In genomic region chr2:9965119-9965822, GRCh38 we compare ENCODE assay signal across 21 cellular contexts. TPM values are rescaled to one million over a fixed set of nuclear protein-coding genes. Genes with fewer than 3 reads are reported as not detected.
DNase-seq lines count a peak whose midpoint lies in the region; ATAC-seq and TF ChIP-seq lines count a peak whose summit lies in the region.
"Had no signal": no experiment of that assay in that cellular context is flagged by ENCODE, and none has a peak within 500 bp of the region (broad histone marks: within the 10 kb centered on the region; RNA-seq: fewer than 3 reads in every experiment).

No MANE protein-coding gene starts in this region.

- H3K4me1 Mint-ChIP-seq in activated naive CD4-positive, alpha-beta T cell treated with anti-CD3 and anti-CD28 coated beads, Interleukin-2, amount 50 U/mL, for 24 hours: peaks cover 14% of the 10 kb centered on the region
- H3K4me1 Mint-ChIP-seq in activated T-helper 17 cell treated with anti-CD3 and anti-CD28 coated beads, Interleukin-2, amount 50 U/mL, for 72 hours: peaks cover 18% of the 10 kb centered on the region

- H3K4me3 ChIP-seq in Loucy (ENCODE audit: low read length, poor library complexity, severe bottlenecking): peak overlapping the region; percentile 10
- H3K4me3 ChIP-seq: psoas muscle, thyroid gland had no signal

- no peaks in the 10 kb centered on the region for H3K36me3 Mint-ChIP-seq in activated naive CD4-positive, alpha-beta T cell treated with anti-CD3 and anti-CD28 coated beads, Interleukin-2, amount 50 U/mL, for 24 hours
- no peaks in the 10 kb centered on the region for H3K36me3 Mint-ChIP-seq in activated T-helper 17 cell treated with anti-CD3 and anti-CD28 coated beads, Interleukin-2, amount 50 U/mL, for 72 hours (ENCODE audit: low read depth)

- peaks cover 1% of the 10 kb centered on the region for H3K27me3 Mint-ChIP-seq in activated naive CD4-positive, alpha-beta T cell treated with anti-CD3 and anti-CD28 coated beads, Interleukin-2, amount 50 U/mL, for 24 hours
- no peaks in the 10 kb centered on the region for H3K27me3 Mint-ChIP-seq in activated T-helper 17 cell treated with anti-CD3 and anti-CD28 coated beads, Interleukin-2, amount 50 U/mL, for 72 hours

- H3K36me3 ChIP-seq in Loucy (ENCODE audit: insufficient read depth, low read length): peaks cover 14% of the 10 kb centered on the region; the same call in 1 of the 2 replicates
- H3K36me3 ChIP-seq: BE2C had no signal

- H3K4me3 Mint-ChIP-seq in activated naive CD4-positive, alpha-beta T cell treated with anti-CD3 and anti-CD28 coated beads, Interleukin-2, amount 50 U/mL, for 24 hours: peak overlapping the region; percentile 59
- H3K4me3 Mint-ChIP-seq in activated T-helper 17 cell treated with anti-CD3 and anti-CD28 coated beads, Interleukin-2, amount 50 U/mL, for 72 hours: peak overlapping the region; percentile 75
- H3K4me3 Mint-ChIP-seq: brain had no signal

- H3K9ac ChIP-seq in Loucy (ENCODE audit: low read depth, low read length, poor library complexity, severe bottlenecking): peak overlapping the region; percentile 63

- peak overlapping the region; percentile 56 for H3K4me2 ChIP-seq in Loucy (ENCODE audit: low read depth, low read length, poor library complexity, severe bottlenecking)

- no peaks in the 10 kb centered on the region for H3K9me2 ChIP-seq in Loucy (replicated peaks; ENCODE audit: low read depth, low read length)

- intact Hi-C loops in sciatic nerve (cut with DNase I): no loop called here

- H3K79me2 ChIP-seq in Loucy (ENCODE audit: insufficient read depth, low read length): no peaks in the 10 kb centered on the region

- H3K9me3 ChIP-seq in Loucy (ENCODE audit: insufficient read depth, low read depth, low read length): no peaks in the 10 kb centered on the region
- H3K9me3 ChIP-seq: BE2C, psoas muscle, thyroid gland had no signal

- no peaks in the 10 kb centered on the region for H4K20me1 ChIP-seq in Loucy (ENCODE audit: insufficient read depth, low read length, poor library complexity, severe bottlenecking)

- TF ChIP-seq CTCF in Loucy (conservative IDR thresholded peaks at IDR 0.05; ENCODE audit: low read length): no peak

- H3K4me1 ChIP-seq in Loucy (ENCODE audit: insufficient read depth, low read length, poor library complexity, severe bottlenecking): peaks cover 56% of the 10 kb centered on the region
- H3K4me1 ChIP-seq: psoas muscle had no signal

- DNase-seq in activated naive CD4-positive, alpha-beta T cell (lab: John Stamatoyannopoulos, UW): no peak
- no peak for DNase-seq in sciatic nerve (ENCODE audit: low spot score)
- no peak for DNase-seq in NCI-H1694 (lab: John Stamatoyannopoulos, UW)
- DNase-seq in retina: no peak
- DNase-seq: ACHN; activated CD4-positive, alpha-beta T cell treated with anti-CD3 and anti-CD28 coated beads for 1 hour; BE2C; COR-L47; KG1; left ventricle myocardium superior; NCI-H1436; NCI-H345; occipital lobe; psoas muscle; stimulated activated CD4-positive, alpha-beta T cell treated with anti-CD3 and anti-CD28 coated beads, Interleukin-15, amount 100 ng/mL, for 24 hours; stimulated activated naive CD8-positive, alpha-beta T cell treated with anti-CD3 and anti-CD28 coated beads, Interleukin-15, Interleukin-2, amounts not matched to agents 100 U/mL and 50 U/mL, for 24 hours; thyroid gland had no signal

- H2AFZ ChIP-seq in Loucy (ENCODE audit: low read length): peak overlapping the region; percentile 2; the same call in 1 of the 2 replicates

- H3K27ac Mint-ChIP-seq in activated naive CD4-positive, alpha-beta T cell treated with anti-CD3 and anti-CD28 coated beads, Interleukin-2, amount 50 U/mL, for 24 hours: peak overlapping the region; percentile 14
- peak overlapping the region; percentile 83 for H3K27ac Mint-ChIP-seq in activated T-helper 17 cell treated with anti-CD3 and anti-CD28 coated beads, Interleukin-2, amount 50 U/mL, for 72 hours
- H3K27ac Mint-ChIP-seq: brain had no signal

- ATAC-seq in activated T-helper 17 cell treated with anti-CD3 and anti-CD28 coated beads, Interleukin-2, amount 50 U/mL, for 72 hours (replicated peaks): peak; percentile 96
- ATAC-seq in sciatic nerve: no peak
- ATAC-seq: left ventricle myocardium superior; psoas muscle; stimulated activated naive CD8-positive, alpha-beta T cell treated with anti-CD3 and anti-CD28 coated beads, Interleukin-15, Interleukin-2, amounts not matched to agents 100 U/mL and 50 U/mL, for 24 hours had no signal

- H3K9me3 Mint-ChIP-seq in activated naive CD4-positive, alpha-beta T cell treated with anti-CD3 and anti-CD28 coated beads, Interleukin-2, amount 50 U/mL, for 24 hours: no peaks in the 10 kb centered on the region
- no peaks in the 10 kb centered on the region for H3K9me3 Mint-ChIP-seq in activated T-helper 17 cell treated with anti-CD3 and anti-CD28 coated beads, Interleukin-2, amount 50 U/mL, for 72 hours
- H3K9me3 Mint-ChIP-seq: brain had no signal

- H3K27me3 ChIP-seq in Loucy (ENCODE audit: insufficient read depth, low read length, poor library complexity, severe bottlenecking): no peaks in the 10 kb centered on the region
- H3K27me3 ChIP-seq: BE2C, thyroid gland had no signal

- peaks cover 14% of the 10 kb centered on the region for H3F3A ChIP-seq in Loucy (ENCODE audit: low read depth)

RNA-seq across cellular contexts. Expression of gene GRHL1, which starts 13.8 kb away (rescaled TPM):
- total RNA-seq in activated T-helper 17 cell treated with anti-CD3 and anti-CD28 coated beads, Interleukin-2, amount 50 U/mL, for 72 hours: under 1 TPM; 0.82 to 0.85 TPM
- 1.5 TPM for total RNA-seq in sciatic nerve
